In the genomic region with DNA sequence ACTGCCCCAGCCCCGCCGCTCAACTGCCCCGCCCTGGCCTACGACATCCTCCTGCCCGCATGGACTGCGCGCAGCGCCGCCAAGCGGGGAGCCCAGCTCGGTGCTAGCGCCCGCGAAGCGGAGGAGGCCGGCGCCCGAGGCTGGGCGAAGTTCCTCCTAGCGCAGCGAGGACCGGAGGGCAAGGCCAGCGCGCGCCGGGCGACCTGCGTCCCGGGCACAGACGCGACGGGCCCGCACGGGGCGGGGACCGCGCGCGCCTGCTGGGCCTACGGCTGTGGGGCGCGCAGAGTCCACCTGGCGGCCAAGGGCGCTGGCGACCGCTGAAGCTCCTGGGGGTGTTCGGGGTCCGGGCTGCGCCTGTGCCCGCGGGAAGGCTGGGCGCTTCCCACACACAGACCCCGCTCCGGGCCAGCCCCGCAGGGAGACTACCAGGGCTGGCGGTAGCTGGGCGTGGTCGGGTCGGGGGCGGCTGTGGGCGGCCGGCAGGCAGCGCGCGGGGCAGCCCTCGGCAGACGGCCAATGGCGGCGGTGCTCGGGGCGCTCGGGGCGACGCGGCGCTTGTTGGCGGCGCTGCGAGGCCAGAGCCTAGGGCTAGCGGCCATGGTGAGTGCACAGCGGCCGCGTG, we compare ENCODE assay signal across 8 cellular contexts. TPM values are rescaled to one million over a fixed set of nuclear protein-coding genes. Genes with fewer than 3 reads are reported as not detected.
DNase-seq lines count a peak whose midpoint lies in the region; ATAC-seq and TF ChIP-seq lines count a peak whose summit lies in the region.

A gene (plus strand): TSS at position 511 of the 625 bp plus-strand sequence. CDS start 9 bp downstream, at position 520.

- ATAC-seq in HG02588 (IDR thresholded peaks at IDR 0.05; ENCODE audit: unreplicated experiment) (peak; percentile 79), omental fat pad (ENCODE audit: low FRiP score) (peak; percentile 97)

- H3K27me3 Mint-ChIP-seq in activated naive CD4-positive, alpha-beta T cell treated with anti-CD3 and anti-CD28 coated beads, Interleukin-2, amount 10 ng/mL, durations not matched to agents 7 days and 5 days = no peaks in the 10 kb centered on the region

- H3K36me3 ChIP-seq in SK-N-MC (ENCODE audit: insufficient read depth, low read length) (no peaks in the 10 kb centered on the region), testis (ENCODE audit: low read depth, missing control alignments) (no peaks in the 10 kb centered on the region)

- no peaks in the 10 kb centered on the region for H3K4me1 ChIP-seq in testis

- peak within 1 kb of the TSS; percentile 79 for H3K4me3 ChIP-seq in SK-N-MC
- H3K4me3 ChIP-seq in testis = peak within 1 kb of the TSS; percentile 82 to 92

- CTCF ChIA-PET in activated naive CD4-positive, alpha-beta T cell treated with anti-CD3 and anti-CD28 coated beads, Interleukin-2, amount 10 ng/mL, durations not matched to agents 7 days and 5 days (lab: Charles Lee) = interaction anchor here (0.7 to 2.3 kb wide), 18 partner anchors 8 to 165 kb away, joined by 3 to 14 read pairs (median 4); a partner anchor contains a TSS

- H3K36me3 Mint-ChIP-seq in activated naive CD4-positive, alpha-beta T cell treated with anti-CD3 and anti-CD28 coated beads, Interleukin-2, amount 10 ng/mL, durations not matched to agents 7 days and 5 days = peaks cover 10% of the 10 kb centered on the region

- H3K27ac ChIP-seq in SK-N-MC = peak within 1 kb of the TSS; percentile 85
- peak within 1 kb of the TSS; percentile 94 to 99 for H3K27ac ChIP-seq in testis

- peak within 1 kb of the TSS; percentile 98 for H3K4me3 Mint-ChIP-seq in activated naive CD4-positive, alpha-beta T cell treated with anti-CD3 and anti-CD28 coated beads, Interleukin-2, amount 10 ng/mL, durations not matched to agents 7 days and 5 days

- peaks cover 29% of the 10 kb centered on the region for H3K4me1 Mint-ChIP-seq in activated naive CD4-positive, alpha-beta T cell treated with anti-CD3 and anti-CD28 coated beads, Interleukin-2, amount 10 ng/mL, durations not matched to agents 7 days and 5 days

- TF ChIP-seq CTCF in GM12801 (IDR thresholded peaks at IDR 0.05; ENCODE audit: extremely low read depth, insufficient read length) = peak; percentile 29
- peak in 1 of 3 donors; percentile 91 for TF ChIP-seq CTCF in omental fat pad (IDR thresholded peaks at IDR 0.05)
- TF ChIP-seq CTCF in testis (IDR thresholded peaks at IDR 0.05) = peak; percentile 84 to 92 (median 88)

- H3K9me3 ChIP-seq in SK-N-MC (ENCODE audit: low read depth, low read length) = no peaks in the 10 kb centered on the region
- H3K9me3 ChIP-seq in testis = no peaks in the 10 kb centered on the region

- H3K27me3 ChIP-seq in testis = no peaks in the 10 kb centered on the region

- TF ChIP-seq POLR2A in testis (IDR thresholded peaks at IDR 0.05) = no peak

- H3K27ac Mint-ChIP-seq in activated naive CD4-positive, alpha-beta T cell treated with anti-CD3 and anti-CD28 coated beads, Interleukin-2, amount 10 ng/mL, durations not matched to agents 7 days and 5 days = peak within 1 kb of the TSS; percentile 99

- H3K9me3 Mint-ChIP-seq in activated naive CD4-positive, alpha-beta T cell treated with anti-CD3 and anti-CD28 coated beads, Interleukin-2, amount 10 ng/mL, durations not matched to agents 7 days and 5 days = no peaks in the 10 kb centered on the region

- peak; percentile 86 for DNase-seq in NCI-H1048 (lab: John Stamatoyannopoulos, UW)
- DNase-seq in SK-N-MC (ENCODE audit: low read depth, low spot score) = no peak
- peak; percentile 94 for DNase-seq in activated naive CD4-positive, alpha-beta T cell treated with anti-CD3 and anti-CD28 coated beads, Interleukin-2, amount 10 ng/mL, durations not matched to agents 7 days and 5 days
- peak; percentile 95 for DNase-seq in glomerular visceral epithelial cell (ENCODE audit: extremely low spot score)
- peak; percentile 75 for DNase-seq in omental fat pad (ENCODE audit: low spot score)
- peak; percentile 91 for DNase-seq in testis

- H3K9ac ChIP-seq in SK-N-MC (ENCODE audit: insufficient read length) = peak within 1 kb of the TSS; percentile 93

- intact Hi-C loops in testis (cut with DNase I; ENCODE audit: low total_unique reads) = no loop called here

- WGBS in testis, 2 donors = 0% methylated on average over 37 of the region's 83 CpGs; no CpG with 5 or more reads in 1 of the 2 donors

RNA-seq across cellular contexts. Expression of the gene that starts here (rescaled TPM):
- total RNA-seq in omental fat pad (10 to 100 TPM in 1 of 4 donors, 1 to 10 TPM in 3; 5.4 to 10.3 (median 7.3) TPM), testis (10 to 100 TPM; 13.4 to 17.6 TPM)
- polyA plus RNA-seq in testis (ENCODE audit: insufficient read depth, low read depth, low replicate concordance) = 5.9 TPM
